ENCODE assay signal across 12 cellular contexts in genomic region chr3:56788506-56788905, GRCh38. TPM values are rescaled to one million over a fixed set of nuclear protein-coding genes. Genes with fewer than 3 reads are reported as not detected.
DNase-seq lines count a peak whose midpoint lies in the region; ATAC-seq and TF ChIP-seq lines count a peak whose summit lies in the region.
"Had no signal": no experiment of that assay in that cellular context is flagged by ENCODE, and none has a peak within 500 bp of the region (broad histone marks: within the 10 kb centered on the region; RNA-seq: fewer than 3 reads in every experiment).

No MANE protein-coding gene starts in this region.

- no peaks in the 10 kb centered on the region for H4K20me1 ChIP-seq in neural progenitor cell (ENCODE audit: low read depth)

- H3K9me3 ChIP-seq in upper lobe of right lung (no peaks in the 10 kb centered on the region), neural progenitor cell (ENCODE audit: low read depth) (no peaks in the 10 kb centered on the region), aorta (ENCODE audit: control insufficient read depth, low read length) (no peaks in the 10 kb centered on the region)
- H3K9me3 ChIP-seq: thoracic aorta had no signal

- peak overlapping the region; percentile 85 for H3K4me3 Mint-ChIP-seq in activated naive CD8-positive, alpha-beta T cell
- H3K4me3 Mint-ChIP-seq in neural progenitor cell, result no peak overlapping the region

- DNase-seq in Right ventricle myocardium superior (no peak), cardiac septum (ENCODE audit: low spot score) (no peak), myocyte (ENCODE audit: low read depth) (peak; percentile 75), upper lobe of right lung (no peak), GM20000 (ENCODE audit: low spot score) (no peak), neural progenitor cell (ENCODE audit: low spot score) (no peak), aorta (no peak)
- DNase-seq: C1 segment of cervical spinal cord; stimulated activated CD4-positive, alpha-beta T cell treated with anti-CD3 and anti-CD28 coated beads, Interleukin-2, amount 100 ng/mL, for 48 hours had no signal

- H3K4me2 ChIP-seq in neural progenitor cell, result no peak overlapping the region

- H3K36me3 Mint-ChIP-seq in activated naive CD8-positive, alpha-beta T cell, result peaks cover 4% of the 10 kb centered on the region
- H3K36me3 Mint-ChIP-seq in neural progenitor cell, result no peaks in the 10 kb centered on the region

- H3K27ac Mint-ChIP-seq in activated naive CD8-positive, alpha-beta T cell, result peak overlapping the region; percentile 98
- H3K27ac Mint-ChIP-seq in neural progenitor cell, result no peak overlapping the region

- no peak overlapping the region for H3K9ac ChIP-seq in neural progenitor cell

- intact Hi-C loops in Right ventricle myocardium superior (cut with DNase I) (no loop called here), cardiac septum (cut with DNase I) (no loop called here), upper lobe of right lung (cut with DNase I) (no loop called here), aorta (cut with DNase I) (no loop called here)

- H3K4me1 ChIP-seq in upper lobe of right lung, result peaks cover 90% of the 10 kb centered on the region
- no peaks in the 10 kb centered on the region for H3K4me1 ChIP-seq in neural progenitor cell
- no peaks in the 10 kb centered on the region for H3K4me1 ChIP-seq in aorta (ENCODE audit: control insufficient read depth in 1 of 2, insufficient read depth in 2 of 2, low read length in 2 of 2)

- H3K4me3 ChIP-seq in upper lobe of right lung (no peak overlapping the region), neural progenitor cell (no peak overlapping the region), aorta (ENCODE audit: low read length in 2 of 2) (no peak overlapping the region)
- H3K4me3 ChIP-seq: thoracic aorta had no signal

- no peak overlapping the region for H2AFZ ChIP-seq in neural progenitor cell (replicated peaks)

- no peaks in the 10 kb centered on the region for H3K79me2 ChIP-seq in neural progenitor cell (ENCODE audit: low read depth)

- H3K27ac ChIP-seq in upper lobe of right lung (peak overlapping the region; percentile 68), neural progenitor cell (no peak overlapping the region), aorta (ENCODE audit: low read depth in 1 of 2, low read length in 2 of 2) (no peak overlapping the region)
- H3K27ac ChIP-seq: epithelial cell of prostate, thoracic aorta had no signal

- H3K27me3 Mint-ChIP-seq in activated naive CD8-positive, alpha-beta T cell, result no peaks in the 10 kb centered on the region
- peaks cover 2% of the 10 kb centered on the region for H3K27me3 Mint-ChIP-seq in neural progenitor cell (ENCODE audit: insufficient read depth, low read depth)

- peaks cover 92% of the 10 kb centered on the region for H3K4me1 Mint-ChIP-seq in activated naive CD8-positive, alpha-beta T cell (ENCODE audit: low read depth)
- H3K4me1 Mint-ChIP-seq in neural progenitor cell, result no peaks in the 10 kb centered on the region

- no peaks in the 10 kb centered on the region for H3K9me3 Mint-ChIP-seq in activated naive CD8-positive, alpha-beta T cell (ENCODE audit: low read depth)
- no peaks in the 10 kb centered on the region for H3K9me3 Mint-ChIP-seq in neural progenitor cell

- WGBS in aorta, 2 donors, result 24 to 42% methylated on average over 2 of the region's 2 CpGs

- ATAC-seq in Right ventricle myocardium superior (ENCODE audit: poor library complexity) (peak; percentile 21), upper lobe of right lung (no peak), aorta (ENCODE audit: low FRiP score) (no peak)

- no peaks in the 10 kb centered on the region for H3F3A ChIP-seq in neural progenitor cell (ENCODE audit: low read depth)

- no peaks in the 10 kb centered on the region for H3K27me3 ChIP-seq in upper lobe of right lung
- no peaks in the 10 kb centered on the region for H3K27me3 ChIP-seq in neural progenitor cell
- no peaks in the 10 kb centered on the region for H3K27me3 ChIP-seq in aorta (ENCODE audit: control insufficient read depth in 1 of 2, insufficient read depth in 2 of 2, low read length in 1 of 2)

- H3K36me3 ChIP-seq in upper lobe of right lung, result no peaks in the 10 kb centered on the region
- H3K36me3 ChIP-seq in neural progenitor cell, result no peaks in the 10 kb centered on the region
- no peaks in the 10 kb centered on the region for H3K36me3 ChIP-seq in aorta (ENCODE audit: control insufficient read depth in 1 of 2, insufficient read depth in 2 of 2, low read length in 1 of 2)
- H3K36me3 ChIP-seq: thoracic aorta had no signal

- TF ChIP-seq CTCF in upper lobe of right lung (IDR thresholded peaks at IDR 0.05) (no peak), GM20000 (IDR thresholded peaks at IDR 0.05; ENCODE audit: extremely low read depth, missing control alignments) (no peak), neural progenitor cell (IDR thresholded peaks at IDR 0.05) (no peak)

RNA-seq across cellular contexts. Expression of gene ARHGEF3, which starts 13.2 kb away (rescaled TPM):
- total RNA-seq in Right ventricle myocardium superior (15.0 TPM), cardiac septum (23.1 TPM), myocyte (16.8 and 18.7 TPM in 2 replicates), upper lobe of right lung (37.5 TPM), neural progenitor cell (ENCODE audit: low replicate concordance) (0.52 and 2.9 TPM in 2 replicates), aorta (10 to 100 TPM; 17.4 to 41.6 TPM)
- 3.6 TPM for polyA plus RNA-seq in myocyte (2012)
- polyA plus RNA-seq in aorta, result 1 to 10 TPM; 1.6 to 2.5 TPM
